8 cellular contexts compared by ENCODE assay signal in the genomic region with DNA sequence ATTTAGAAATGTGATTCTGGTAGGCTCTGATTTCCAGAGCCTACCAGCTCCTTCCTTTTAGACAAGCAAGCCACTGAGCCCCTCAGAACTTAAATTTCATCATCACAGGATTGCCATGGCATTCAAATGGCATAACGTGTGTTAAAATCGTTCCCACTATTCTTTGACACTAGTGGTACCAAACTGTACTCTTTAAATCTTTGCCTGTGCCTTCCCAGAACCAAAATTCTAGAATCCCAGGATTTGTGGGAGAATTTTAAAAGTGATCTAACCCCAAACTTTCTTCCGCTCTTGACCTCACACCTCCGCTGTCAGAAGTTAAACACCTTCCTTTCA. TPM values are rescaled to one million over a fixed set of nuclear protein-coding genes. Genes with fewer than 3 reads are reported as not detected.
DNase-seq lines count a peak whose midpoint lies in the region; ATAC-seq and TF ChIP-seq lines count a peak whose summit lies in the region.

No MANE protein-coding gene starts in this region.

- H3K4me1 ChIP-seq in NT2/D1 (ENCODE audit: insufficient read depth, insufficient read length) (peaks cover 2% of the 10 kb centered on the region), sigmoid colon (peaks cover 0 to 26% (median 11%) of the 10 kb centered on the region in 4 donors)

- intact Hi-C loops in sigmoid colon (cut with DNase I) = no loop called here

- 51 to 53% methylated on average over 4 of the region's 4 CpGs for WGBS in sigmoid colon, 2 donors

- TF ChIP-seq CTCF in sigmoid colon (IDR thresholded peaks at IDR 0.05) = no peak

- H3K9ac ChIP-seq in NT2/D1 (ENCODE audit: insufficient read length, low read depth) = peak overlapping the region; percentile 99

- no peaks in the 10 kb centered on the region for H3K27me3 ChIP-seq in NT2/D1 (ENCODE audit: insufficient read depth, insufficient read length)
- no peaks in the 10 kb centered on the region for H3K27me3 ChIP-seq in sigmoid colon

- H3K27ac ChIP-seq in epithelial cell of prostate = peak overlapping the region; percentile 72
- H3K27ac ChIP-seq in sigmoid colon = peak overlapping the region; percentile 86 to 90 (median 88)

- H3K4me3 ChIP-seq in NT2/D1 (ENCODE audit: insufficient read length, low read depth) (peak overlapping the region; percentile 94), sigmoid colon (peak overlapping the region; percentile 61 to 80 (median 66))

- H3K36me3 ChIP-seq in NT2/D1 (ENCODE audit: insufficient read depth, insufficient read length, low read length) (peaks cover 23% of the 10 kb centered on the region), sigmoid colon (peaks cover 0 to 18% (median 2%) of the 10 kb centered on the region in 4 donors)

- DNase-seq in NT2/D1 (ENCODE audit: low read depth, low spot score) (no peak), epithelial cell of prostate (ENCODE audit: low read depth, low spot score) (no peak), sigmoid colon (no peak), NCI-H1417 (lab: John Stamatoyannopoulos, UW) (no peak), iPS-NIHi11 (ENCODE audit: low spot score) (no peak)
- DNase-seq in activated CD4-positive, alpha-beta T cell treated with anti-CD3 and anti-CD28 coated beads for 1 hour = no peak
- DNase-seq in stimulated activated CD4-positive, alpha-beta T cell treated with anti-CD3 and anti-CD28 coated beads, Interleukin-2, amount 100 ng/mL, for 24 hours = no peak

- TF ChIP-seq EP300 in sigmoid colon (IDR thresholded peaks at IDR 0.05) = no peak

- TF ChIP-seq POLR2A in sigmoid colon (IDR thresholded peaks at IDR 0.05) = no peak

- H3K9me3 ChIP-seq in NT2/D1 (ENCODE audit: insufficient read depth, low read length) (no peaks in the 10 kb centered on the region), sigmoid colon (no peaks in the 10 kb centered on the region)

- peak; percentile 12 for ATAC-seq in GM19455 (IDR thresholded peaks at IDR 0.05; ENCODE audit: unreplicated experiment)

RNA-seq across cellular contexts. Expression of gene INTS2, which starts 0.3 kb away (rescaled TPM):
- 10 to 100 TPM in 2 of 4 donors, 1 to 10 TPM in 2; 7.2 to 15.3 (median 8.9) TPM for total RNA-seq in sigmoid colon
- polyA plus RNA-seq in sigmoid colon = 1 to 10 TPM in 2 of 3 donors, under 1 TPM in 1; 0.60 to 3.9 (median 1.2) TPM
